Comparison of ENCODE assay signal across 13 cellular contexts in the genomic region with DNA sequence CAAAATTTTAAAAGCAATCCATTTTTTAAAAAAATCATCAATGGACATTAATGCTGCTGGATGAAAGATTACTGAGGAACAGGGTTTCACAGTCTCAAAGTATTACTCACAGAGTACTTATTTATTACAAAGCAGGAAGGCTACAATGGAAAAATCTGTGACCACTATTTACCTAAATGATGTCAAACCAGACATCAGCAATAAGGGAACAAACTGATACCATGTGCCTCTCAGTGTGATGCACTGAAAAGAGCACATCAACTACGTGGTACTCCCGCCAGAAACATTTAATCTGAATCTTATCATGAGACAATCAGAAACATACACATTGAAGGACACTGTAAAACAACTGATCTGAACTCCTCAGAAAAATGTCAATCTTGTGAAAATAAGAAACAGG.
DNase-seq lines count a peak whose midpoint lies in the region; ATAC-seq and TF ChIP-seq lines count a peak whose summit lies in the region.
"Had no signal": no experiment of that assay in that cellular context is flagged by ENCODE, and none has a peak within 500 bp of the region (broad histone marks: within the 10 kb centered on the region; RNA-seq: fewer than 3 reads in every experiment).

No MANE protein-coding gene starts in this region.

- H3K79me2 ChIP-seq in PC-9 (ENCODE audit: low read depth), result peaks cover 23% of the 10 kb centered on the region

- no TSS peak for BruUV-seq in PC-9 (replicated peaks; lab: Mats Ljungman, UMichigan)

- H3K27me3 ChIP-seq in PC-9 (ENCODE audit: insufficient read depth, low read depth) (no peaks in the 10 kb centered on the region), mesenchymal stem cell (ENCODE audit: control insufficient read depth in 1 of 2, insufficient read depth in 1 of 2, low read length in 2 of 2) (no peaks in the 10 kb centered on the region)

- intact Hi-C loops in PC-9 (cut with micrococcal nuclease; ENCODE audit: unreplicated experiment), result no loop called here
- intact Hi-C loops in mucosa of descending colon (cut with DNase I, micrococcal nuclease), result no loop called here

- H3K79me1 ChIP-seq in mesenchymal stem cell (replicated peaks; ENCODE audit: low read length, poor library complexity, severe bottlenecking), result peaks cover 14% of the 10 kb centered on the region

- no peak overlapping the region for H2AK5ac ChIP-seq in mesenchymal stem cell (ENCODE audit: low read length, severe bottlenecking)

- POLR2A ChIA-PET in PC-9 (lab: Charles Lee; ENCODE audit: unreplicated experiment), result interaction anchor here (0.6 kb wide), 1 partner anchor 180 kb away, joined by 7 read pairs; no protein-coding TSS in a partner anchor

- no peak overlapping the region for H3K4ac ChIP-seq in mesenchymal stem cell (ENCODE audit: low read depth in 1 of 2, low read length in 2 of 2)

- no peak overlapping the region for H2AFZ ChIP-seq in PC-9
- H2AFZ ChIP-seq in mesenchymal stem cell (ENCODE audit: low read depth, low read length), result no peak overlapping the region

- H3K27ac ChIP-seq in PC-9, result peak overlapping the region; percentile 98
- H3K27ac ChIP-seq in coronary artery, result peak overlapping the region; percentile 71 to 73
- H3K27ac ChIP-seq in mesenchymal stem cell (ENCODE audit: low read length, poor library complexity, severe bottlenecking), result no peak overlapping the region
- H3K27ac ChIP-seq: SK-N-MC had no signal

- no peak for ATAC-seq in mucosa of descending colon

- H2BK15ac ChIP-seq in mesenchymal stem cell (ENCODE audit: low read depth, poor library complexity, severe bottlenecking), result no peak overlapping the region

- no peak overlapping the region for H3K23ac ChIP-seq in mesenchymal stem cell (ENCODE audit: low read length in 2 of 2)

- no peak overlapping the region for H3K18ac ChIP-seq in mesenchymal stem cell (ENCODE audit: low read depth in 1 of 2, low read length in 2 of 2)

- H3K36me3 ChIP-seq in PC-9 (ENCODE audit: low read depth) (no peaks in the 10 kb centered on the region; the same call in 1 of the 2 replicates), mesenchymal stem cell (ENCODE audit: control insufficient read depth in 1 of 2, insufficient read depth in 2 of 2, low read depth in 1 of 2, low read length in 2 of 2) (no peaks in the 10 kb centered on the region), mucosa of descending colon (ENCODE audit: low read depth) (no peaks in the 10 kb centered on the region)

- H3K9me3 ChIP-seq in PC-9 (ENCODE audit: insufficient read depth, low read depth) (no peaks in the 10 kb centered on the region), mesenchymal stem cell (ENCODE audit: control insufficient read depth, low read length) (no peaks in the 10 kb centered on the region), mucosa of descending colon (no peaks in the 10 kb centered on the region)

- no peak overlapping the region for H3K14ac ChIP-seq in mesenchymal stem cell (ENCODE audit: low read length in 2 of 2)

- peak overlapping the region; percentile 58 for H3K9ac ChIP-seq in mesenchymal stem cell (ENCODE audit: low read length)

- H3K4me2 ChIP-seq in PC-9 (no peak overlapping the region), mesenchymal stem cell (ENCODE audit: low read length, poor library complexity, severe bottlenecking) (no peak overlapping the region)

- no peaks in the 10 kb centered on the region for H3K9me2 ChIP-seq in PC-9 (ENCODE audit: insufficient read depth)

- H4K91ac ChIP-seq in mesenchymal stem cell (ENCODE audit: low read length), result no peak overlapping the region

- no peaks in the 10 kb centered on the region for H4K20me1 ChIP-seq in PC-9 (ENCODE audit: insufficient read depth)

- no peak overlapping the region for H2BK5ac ChIP-seq in mesenchymal stem cell (ENCODE audit: low read depth, low read length, poor library complexity, severe bottlenecking)

- CTCF ChIA-PET in PC-9 (lab: Charles Lee), result no interaction called here

- peaks cover 60% of the 10 kb centered on the region for H3F3A ChIP-seq in PC-9 (ENCODE audit: insufficient read depth, low read depth)

- TF ChIP-seq CTCF in AG10803 (conservative IDR thresholded peaks at IDR 0.05; ENCODE audit: low read length), result no peak
- TF ChIP-seq CTCF in PC-9 (conservative IDR thresholded peaks at IDR 0.05), result no peak
- TF ChIP-seq CTCF in coronary artery (IDR thresholded peaks at IDR 0.05), result no peak
- no peak for TF ChIP-seq CTCF in mucosa of descending colon (IDR thresholded peaks at IDR 0.05)

- 93% methylated on average over 2 of the region's 2 CpGs for WGBS in mesenchymal stem cell

- H4K8ac ChIP-seq in mesenchymal stem cell (ENCODE audit: low read length), result no peak overlapping the region

- H3K4me3 ChIP-seq in AG10803 (ENCODE audit: low read length) (no peak overlapping the region), PC-9 (no peak overlapping the region), coronary artery (no peak overlapping the region), mesenchymal stem cell (ENCODE audit: insufficient read depth in 1 of 2, low read depth in 1 of 2, low read length in 2 of 2) (no peak overlapping the region), mucosa of descending colon (no peak overlapping the region)
- H3K4me3 ChIP-seq: SK-N-MC had no signal

- no peak overlapping the region for H2BK12ac ChIP-seq in mesenchymal stem cell (ENCODE audit: low read length in 2 of 2)

- no peak overlapping the region for H2BK120ac ChIP-seq in mesenchymal stem cell (ENCODE audit: low read depth, low read length)

- peak; percentile 41 for DNase-seq in AG10803 (ENCODE audit: low read depth)
- DNase-seq in PC-9, result peak in 1 of 2 experiments; percentile 64
- DNase-seq in coronary artery (ENCODE audit: low spot score), result no peak
- DNase-seq in mesenchymal stem cell, result peak; percentile 68
- no peak for DNase-seq in mucosa of descending colon
- no peak for DNase-seq in superior temporal gyrus (ENCODE audit: extremely low spot score)
- no peak for DNase-seq in activated gamma-delta T cell treated with Interleukin-2 at 50 U/mL for 16 hours
- DNase-seq in activated effector memory CD4-positive, alpha-beta T cell treated with anti-CD3 and anti-CD28 coated beads, Interleukin-2, amount 50 U/mL, for 16 hours, result no peak
- DNase-seq: activated T-cell treated with anti-CD3 and anti-CD28 coated beads, Interleukin-2, amount 50 U/mL, for 24 hours; aorta; NCI-H2029; occipital lobe had no signal

- peaks cover 72% of the 10 kb centered on the region for H3K4me1 ChIP-seq in PC-9 (replicated peaks; ENCODE audit: insufficient read depth)
- peaks cover 13% of the 10 kb centered on the region for H3K4me1 ChIP-seq in mesenchymal stem cell (ENCODE audit: control insufficient read depth, insufficient read depth, low read depth, low read length)
- peaks cover 6% of the 10 kb centered on the region for H3K4me1 ChIP-seq in mucosa of descending colon (ENCODE audit: low read depth)

Comparison
In these comparisons a context has a peak if more than half of its experiments do, and no peak if none do; other contexts are left out.
1. DNase-seq: peak in AG10803 (single experiment) and mesenchymal stem cell (single experiment); none in coronary artery (single experiment), mucosa of descending colon (0 of 3), superior temporal gyrus (single experiment), activated gamma-delta T cell treated with Interleukin-2 at 50 U/mL for 16 hours (single experiment) and activated effector memory CD4-positive, alpha-beta T cell treated with anti-CD3 and anti-CD28 coated beads, Interleukin-2, amount 50 U/mL, for 16 hours (single experiment).